Comparison of ENCODE assay signal across 16 cellular contexts in the genomic region with DNA sequence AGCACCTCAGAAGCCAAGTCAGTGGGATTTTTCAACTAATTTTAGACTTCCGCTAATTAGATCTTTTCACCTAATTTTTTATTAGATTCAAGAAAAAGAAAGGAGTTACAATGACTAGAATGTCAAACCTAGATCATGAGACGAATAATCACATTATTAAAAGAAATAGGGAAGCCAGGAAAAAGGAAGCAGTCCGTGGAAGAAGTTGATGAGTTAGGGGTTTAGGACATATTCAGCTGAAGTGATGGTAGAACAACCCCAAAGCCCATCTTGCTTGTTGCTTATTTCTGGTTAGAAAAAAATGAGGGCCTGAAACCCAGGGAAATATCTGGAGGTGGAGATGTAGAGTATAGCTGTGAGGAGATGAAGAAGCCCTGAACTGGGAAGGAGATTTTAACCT. TPM values are rescaled to one million over a fixed set of nuclear protein-coding genes. Genes with fewer than 3 reads are reported as not detected.
DNase-seq lines count a peak whose midpoint lies in the region; ATAC-seq and TF ChIP-seq lines count a peak whose summit lies in the region.
"Had no signal": no experiment of that assay in that cellular context is flagged by ENCODE, and none has a peak within 500 bp of the region (broad histone marks: within the 10 kb centered on the region; RNA-seq: fewer than 3 reads in every experiment).

No MANE protein-coding gene starts in this region.

- DNase-seq in CD4-positive, alpha-beta T cell, result no peak
- DNase-seq in glutamatergic neuron (no peak), HUDEP-2 (lab: John Stamatoyannopoulos, UW; ENCODE audit: unreplicated experiment in 76 of 76) (no peak)
- DNase-seq in stimulated activated naive B cell treated with anti-CD40 and anti-IgM and Interleukin-4, amounts not matched to agents 10 μg/mL and 1 μg/mL and 100 μg/mL, for 72 hours, result no peak
- no peak for DNase-seq in stimulated activated CD4-positive, alpha-beta T cell treated with anti-CD3 and anti-CD28 coated beads, Interleukin-12 subunit alpha, Interleukin-12 subunit beta, amount 100 ng/mL, for 4 hours
- DNase-seq: activated CD4-positive, alpha-beta T cell treated with anti-CD3 and anti-CD28 coated beads, Interleukin-2, amount 50 U/mL, for 4 hours; activated naive CD4-positive, alpha-beta T cell treated with anti-CD3 and anti-CD28 coated beads, Interleukin-2, amount 10 ng/mL, durations not matched to agents 7 days and 5 days; mesenchymal stem cell; NCI-H1092 treated with DMSO at 0.1 percent for 48 hours; NCI-H2107; NCI-H526 treated with DMSO at 0.1 percent for 48 hours; SHP77 treated with DMSO at 0.1 percent for 48 hours; stimulated activated naive CD4-positive, alpha-beta T cell treated with Interleukin-2 at 50 U/mL for 16 hours had no signal

- peak overlapping the region; percentile 34 for H3K4me3 Mint-ChIP-seq in CD4-positive, alpha-beta T cell
- H3K4me3 Mint-ChIP-seq in activated T-helper 17 cell treated with anti-CD3 and anti-CD28 coated beads, Interleukin-2, amount 50 U/mL, for 72 hours, result peak overlapping the region; percentile 45
- H3K4me3 Mint-ChIP-seq in glutamatergic neuron (ENCODE audit: unreplicated experiment), result peak overlapping the region; percentile 92
- no peak overlapping the region for H3K4me3 Mint-ChIP-seq in stimulated activated naive B cell treated with anti-CD40 and anti-IgM and Interleukin-4, amounts not matched to agents 10 μg/mL and 1 μg/mL and 100 μg/mL, for 72 hours
- H3K4me3 Mint-ChIP-seq: activated naive CD4-positive, alpha-beta T cell treated with anti-CD3 and anti-CD28 coated beads, Interleukin-2, amount 10 ng/mL, durations not matched to agents 7 days and 5 days; neural crest cell had no signal

- no peaks in the 10 kb centered on the region for H3K27me3 ChIP-seq in CD4-positive, alpha-beta T cell (ENCODE audit: control insufficient read depth, insufficient read depth, low read length)

- H3K27ac Mint-ChIP-seq in CD4-positive, alpha-beta T cell, result peak overlapping the region; percentile 77
- peak overlapping the region; percentile 69 for H3K27ac Mint-ChIP-seq in activated T-helper 17 cell treated with anti-CD3 and anti-CD28 coated beads, Interleukin-2, amount 50 U/mL, for 72 hours
- peak overlapping the region; percentile 90 for H3K27ac Mint-ChIP-seq in glutamatergic neuron (ENCODE audit: unreplicated experiment)
- peak overlapping the region; percentile 1 for H3K27ac Mint-ChIP-seq in stimulated activated naive B cell treated with anti-CD40 and anti-IgM and Interleukin-4, amounts not matched to agents 10 μg/mL and 1 μg/mL and 100 μg/mL, for 72 hours
- H3K27ac Mint-ChIP-seq: activated naive CD4-positive, alpha-beta T cell treated with anti-CD3 and anti-CD28 coated beads, Interleukin-2, amount 10 ng/mL, durations not matched to agents 7 days and 5 days had no signal

- intact Hi-C loops in CD4-positive, alpha-beta T cell (cut with DNase I, micrococcal nuclease), result no loop called here

- no peaks in the 10 kb centered on the region for H3K9me3 ChIP-seq in CD4-positive, alpha-beta T cell (ENCODE audit: control insufficient read depth, low read length)

- no peak overlapping the region for H3K27ac ChIP-seq in CD4-positive, alpha-beta T cell (ENCODE audit: low read depth, low read length)

- H3K4me1 Mint-ChIP-seq in CD4-positive, alpha-beta T cell (ENCODE audit: low read depth), result peaks cover 97% of the 10 kb centered on the region
- H3K4me1 Mint-ChIP-seq in activated T-helper 17 cell treated with anti-CD3 and anti-CD28 coated beads, Interleukin-2, amount 50 U/mL, for 72 hours, result peaks cover 43% of the 10 kb centered on the region
- H3K4me1 Mint-ChIP-seq in glutamatergic neuron (ENCODE audit: low read depth, unreplicated experiment), result peaks cover 80% of the 10 kb centered on the region
- peaks cover 47 to 93% of the 10 kb centered on the region in 2 donors for H3K4me1 Mint-ChIP-seq in stimulated activated naive B cell treated with anti-CD40 and anti-IgM and Interleukin-4, amounts not matched to agents 10 μg/mL and 1 μg/mL and 100 μg/mL, for 72 hours

- CTCF ChIA-PET in CD4-positive, alpha-beta T cell (lab: Charles Lee), result no interaction called here

- no peaks in the 10 kb centered on the region for H3K9me3 Mint-ChIP-seq in CD4-positive, alpha-beta T cell
- H3K9me3 Mint-ChIP-seq in activated T-helper 17 cell treated with anti-CD3 and anti-CD28 coated beads, Interleukin-2, amount 50 U/mL, for 72 hours, result peaks cover 4% of the 10 kb centered on the region
- peaks cover 44% of the 10 kb centered on the region for H3K9me3 Mint-ChIP-seq in glutamatergic neuron (ENCODE audit: unreplicated experiment)
- H3K9me3 Mint-ChIP-seq in stimulated activated naive B cell treated with anti-CD40 and anti-IgM and Interleukin-4, amounts not matched to agents 10 μg/mL and 1 μg/mL and 100 μg/mL, for 72 hours, result no peaks in the 10 kb centered on the region
- H3K9me3 Mint-ChIP-seq: activated naive CD4-positive, alpha-beta T cell treated with anti-CD3 and anti-CD28 coated beads, Interleukin-2, amount 10 ng/mL, durations not matched to agents 7 days and 5 days; neural crest cell had no signal

- no peaks in the 10 kb centered on the region for H3K27me3 Mint-ChIP-seq in CD4-positive, alpha-beta T cell
- peaks cover 5% of the 10 kb centered on the region for H3K27me3 Mint-ChIP-seq in activated T-helper 17 cell treated with anti-CD3 and anti-CD28 coated beads, Interleukin-2, amount 50 U/mL, for 72 hours
- H3K27me3 Mint-ChIP-seq in glutamatergic neuron (ENCODE audit: unreplicated experiment), result peaks cover 19% of the 10 kb centered on the region
- no peaks in the 10 kb centered on the region for H3K27me3 Mint-ChIP-seq in stimulated activated naive B cell treated with anti-CD40 and anti-IgM and Interleukin-4, amounts not matched to agents 10 μg/mL and 1 μg/mL and 100 μg/mL, for 72 hours
- H3K27me3 Mint-ChIP-seq: activated naive CD4-positive, alpha-beta T cell treated with anti-CD3 and anti-CD28 coated beads, Interleukin-2, amount 10 ng/mL, durations not matched to agents 7 days and 5 days had no signal

- POLR2A ChIA-PET in CD4-positive, alpha-beta T cell (lab: Charles Lee), result interaction anchor here (1.0 to 6.1 kb wide), 5 partner anchors 9 to 372 kb away, joined by 3 to 117 read pairs (median 10); partner anchors contain the start of genes CREB1 and KLF7

- no peaks in the 10 kb centered on the region for H3K36me3 Mint-ChIP-seq in CD4-positive, alpha-beta T cell (ENCODE audit: low read depth)
- H3K36me3 Mint-ChIP-seq in activated T-helper 17 cell treated with anti-CD3 and anti-CD28 coated beads, Interleukin-2, amount 50 U/mL, for 72 hours (ENCODE audit: low read depth), result peaks cover 32% of the 10 kb centered on the region
- H3K36me3 Mint-ChIP-seq in glutamatergic neuron (ENCODE audit: unreplicated experiment), result peaks cover 5% of the 10 kb centered on the region
- peaks cover 7 to 51% of the 10 kb centered on the region in 2 donors for H3K36me3 Mint-ChIP-seq in stimulated activated naive B cell treated with anti-CD40 and anti-IgM and Interleukin-4, amounts not matched to agents 10 μg/mL and 1 μg/mL and 100 μg/mL, for 72 hours

- ATAC-seq in CD4-positive, alpha-beta T cell (ENCODE audit: poor library complexity), result no peak
- ATAC-seq in activated T-helper 17 cell treated with anti-CD3 and anti-CD28 coated beads, Interleukin-2, amount 50 U/mL, for 72 hours (replicated peaks), result no peak
- no peak for ATAC-seq in stimulated activated naive B cell treated with anti-CD40 and anti-IgM and Interleukin-4, amounts not matched to agents 10 μg/mL and 1 μg/mL and 100 μg/mL, for 72 hours (replicated peaks)
- ATAC-seq in GM19351 (IDR thresholded peaks at IDR 0.05; ENCODE audit: unreplicated experiment), result no peak

- no peak for TF ChIP-seq CTCF in CD4-positive, alpha-beta T cell (IDR thresholded peaks at IDR 0.05)
- TF ChIP-seq CTCF in glutamatergic neuron (IDR thresholded peaks at IDR 0.05; ENCODE audit: partially characterized antibody, unreplicated experiment), result no peak

RNA-seq across cellular contexts. Expression of gene KLF7, which starts 8.0 kb away (rescaled TPM):
- 10 to 100 TPM; 90.1 to 96.9 TPM for total RNA-seq in CD4-positive, alpha-beta T cell
- total RNA-seq in activated T-helper 17 cell treated with anti-CD3 and anti-CD28 coated beads, Interleukin-2, amount 50 U/mL, for 72 hours, result 10 to 100 TPM; 32.8 to 40.6 TPM
- total RNA-seq in glutamatergic neuron (ENCODE audit: unreplicated experiment), result 323 TPM

Comparison
In these comparisons a context has a peak if more than half of its experiments do, and no peak if none do; other contexts are left out.
1. H3K27ac Mint-ChIP-seq: peak in every context shown above with its lines; median percentile 90 in glutamatergic neuron; 77 in CD4-positive, alpha-beta T cell; 69 in activated T-helper 17 cell treated with anti-CD3 and anti-CD28 coated beads, Interleukin-2, amount 50 U/mL, for 72 hours; 1 in stimulated activated naive B cell treated with anti-CD40 and anti-IgM and Interleukin-4, amounts not matched to agents 10 μg/mL and 1 μg/mL and 100 μg/mL, for 72 hours.
2. H3K4me3 Mint-ChIP-seq: peak in CD4-positive, alpha-beta T cell (single experiment), activated T-helper 17 cell treated with anti-CD3 and anti-CD28 coated beads, Interleukin-2, amount 50 U/mL, for 72 hours (single experiment) and glutamatergic neuron (single experiment); none in stimulated activated naive B cell treated with anti-CD40 and anti-IgM and Interleukin-4, amounts not matched to agents 10 μg/mL and 1 μg/mL and 100 μg/mL, for 72 hours (0 of 2).